In the genomic region with DNA sequence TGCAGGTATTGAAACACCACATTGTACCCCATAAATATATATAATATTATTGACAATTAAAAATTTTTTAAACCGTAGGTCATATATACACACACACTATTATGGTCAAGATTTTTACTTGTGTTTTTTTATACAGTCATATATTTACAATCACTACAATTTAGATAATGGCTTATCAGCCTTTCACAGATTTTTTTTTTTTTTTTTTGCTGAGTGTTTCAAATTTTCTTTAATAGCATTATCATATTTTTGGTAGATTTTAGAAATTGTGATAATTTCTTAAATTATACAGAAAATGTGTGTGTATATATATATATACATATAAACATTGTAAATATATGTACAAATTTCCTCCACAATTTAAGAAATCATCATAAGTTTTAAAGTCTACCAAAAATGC, we compare ENCODE assay signal across 15 cellular contexts.
A peak's percentile ranks its signal among the peaks of the same experiment; 100 is the strongest.
DNase-seq lines count a peak whose midpoint lies in the region; ATAC-seq, FAIRE-seq and TF ChIP-seq lines count a peak whose summit lies in the region.
"Had no signal": no experiment of that assay in that cellular context is flagged by ENCODE, and none has a peak within 500 bp of the region (broad histone marks: within the 10 kb centered on the region; RNA-seq: fewer than 3 reads in every experiment).

No MANE protein-coding gene starts in this region.

- BruUV-seq in K562 (replicated peaks; lab: Mats Ljungman, UMichigan): no TSS peak

- H3K4me1 ChIP-seq in K562 (replicated peaks in 1 of 2; ENCODE audit: control insufficient read depth in 2 of 2, insufficient read depth in 2 of 2, low read length in 2 of 2) (no peaks in the 10 kb centered on the region), small intestine (ENCODE audit: control insufficient read depth in 2 of 2, insufficient read depth in 1 of 2, low read depth in 1 of 2, low read length in 1 of 2) (no peaks in the 10 kb centered on the region), esophagus squamous epithelium (no peaks in the 10 kb centered on the region), pancreas (no peaks in the 10 kb centered on the region)
- H3K4me1 ChIP-seq: BLaER1 treated with 17β-estradiol and CSF1 and Interleukin-3, amounts not matched to agents 10 nM and 100 nM; HAP-1 had no signal

- no peak overlapping the region for H3K27ac Mint-ChIP-seq in naive thymus-derived CD8-positive, alpha-beta T cell
- H3K27ac Mint-ChIP-seq: CD4-positive, CD25-positive, alpha-beta regulatory T cell had no signal

- H4K20me1 ChIP-seq in K562 (replicated peaks; ENCODE audit: control insufficient read depth, insufficient read depth, low read length): no peaks in the 10 kb centered on the region
- H4K20me1 ChIP-seq: BLaER1 treated with 17β-estradiol and CSF1 and Interleukin-3, amounts not matched to agents 10 nM and 100 nM had no signal

- peak; percentile 58 for FAIRE-seq in G401.6 (lab: Jason Lieb, UNC)
- no peak for FAIRE-seq in K562 (lab: Jason Lieb, UNC)
- peak; percentile 39 for FAIRE-seq in small intestine (lab: Jason Lieb, UNC)
- no peak for FAIRE-seq in pancreas (lab: Jason Lieb, UNC)
- FAIRE-seq: H1 had no signal

- H3K36me3 ChIP-seq in MG63 (no peaks in the 10 kb centered on the region), K562 (ENCODE audit: control insufficient read depth, insufficient read depth, low read length) (no peaks in the 10 kb centered on the region), small intestine (ENCODE audit: control insufficient read depth in 2 of 2, insufficient read depth in 2 of 2, low read length in 2 of 2) (no peaks in the 10 kb centered on the region), esophagus squamous epithelium (no peaks in the 10 kb centered on the region), pancreas (no peaks in the 10 kb centered on the region)
- H3K36me3 ChIP-seq: BLaER1 treated with 17β-estradiol and CSF1 and Interleukin-3, amounts not matched to agents 10 nM and 100 nM; HAP-1 had no signal

- H3K9ac ChIP-seq in K562 (ENCODE audit: insufficient read depth in 1 of 2, low read depth in 2 of 2, low read length in 2 of 2): no peak overlapping the region
- H3K9ac ChIP-seq: BLaER1 treated with 17β-estradiol and CSF1 and Interleukin-3, amounts not matched to agents 10 nM and 100 nM had no signal

- H3K27ac ChIP-seq in K562 (ENCODE audit: extremely low read depth, low read depth, low read length) (no peak overlapping the region), small intestine (ENCODE audit: low read depth in 1 of 2, low read length in 1 of 2) (no peak overlapping the region), esophagus squamous epithelium (no peak overlapping the region), pancreas (no peak overlapping the region)
- H3K27ac ChIP-seq: BLaER1 treated with 17β-estradiol and CSF1 and Interleukin-3, amounts not matched to agents 10 nM and 100 nM; HL-60 had no signal

- POLR2A ChIA-PET in K562 (lab: Yijun Ruan, JAX): no interaction called here
- POLR2A ChIA-PET in naive thymus-derived CD8-positive, alpha-beta T cell (lab: Charles Lee): no interaction called here

- no peaks in the 10 kb centered on the region for H3K79me2 ChIP-seq in K562 (ENCODE audit: control insufficient read depth, insufficient read depth, low read length)

- peak overlapping the region; percentile 48 for H3K4me3 ChIP-seq in MG63
- H3K4me3 ChIP-seq in K562: no peak overlapping the region
- H3K4me3 ChIP-seq in small intestine (ENCODE audit: low read depth in 1 of 2, low read length in 2 of 2): no peak overlapping the region
- H3K4me3 ChIP-seq in esophagus squamous epithelium: no peak overlapping the region
- H3K4me3 ChIP-seq in pancreas: no peak overlapping the region
- H3K4me3 ChIP-seq: BLaER1 treated with 17β-estradiol and CSF1 and Interleukin-3, amounts not matched to agents 10 nM and 100 nM; HAP-1 had no signal

- DNase-seq in MG63 (no peak), K562 (ENCODE audit: extremely low read depth in 1 of 4, low spot score in 3 of 4) (no peak), small intestine (no peak), esophagus squamous epithelium (lab: John Stamatoyannopoulos, UW) (no peak), pancreas (no peak)
- no peak for DNase-seq in naive thymus-derived CD8-positive, alpha-beta T cell
- DNase-seq: Calu3; CD4-positive, CD25-positive, alpha-beta regulatory T cell; DND-41; KG1 had no signal

- H3K4me3 Mint-ChIP-seq in naive thymus-derived CD8-positive, alpha-beta T cell: no peak overlapping the region
- H3K4me3 Mint-ChIP-seq: CD4-positive, CD25-positive, alpha-beta regulatory T cell had no signal

- H3K4me2 ChIP-seq in K562 (ENCODE audit: insufficient read depth, low read length): no peak overlapping the region
- H3K4me2 ChIP-seq: BLaER1 treated with 17β-estradiol and CSF1 and Interleukin-3, amounts not matched to agents 10 nM and 100 nM had no signal

- no peaks in the 10 kb centered on the region for H3K9me1 ChIP-seq in K562 (ENCODE audit: control insufficient read depth, insufficient read depth, low read length)

- H3K36me3 Mint-ChIP-seq in naive thymus-derived CD8-positive, alpha-beta T cell: no peaks in the 10 kb centered on the region
- H3K36me3 Mint-ChIP-seq: CD4-positive, CD25-positive, alpha-beta regulatory T cell had no signal

- TF ChIP-seq CTCF in K562 (IDR thresholded peaks at IDR 0.05 in 2 of 3, conservative IDR thresholded peaks at IDR 0.05 in 1 of 3; ENCODE audit: insufficient read depth in 2 of 3, low read depth in 1 of 3, low read length in 3 of 3): no peak
- TF ChIP-seq CTCF in esophagus squamous epithelium (IDR thresholded peaks at IDR 0.05): no peak
- TF ChIP-seq CTCF in pancreas (IDR thresholded peaks at IDR 0.05): no peak

- intact Hi-C loops in K562 (cut with micrococcal nuclease): no loop called here
- intact Hi-C loops in esophagus squamous epithelium (cut with DNase I): no loop called here
- intact Hi-C loops in pancreas (cut with DNase I): no loop called here

- H3K9me3 Mint-ChIP-seq in naive thymus-derived CD8-positive, alpha-beta T cell: no peaks in the 10 kb centered on the region

- WGBS in K562 (ENCODE audit: insufficient coverage, low coverage, missing lambda C conversion rate): 0% methylated on average over 1 of the region's 1 CpG
- 80 to 100% (median 92%) methylated on average over 1 of the region's 1 CpG for whole genome bisulfite sequencing in small intestine, 3 donors
- 97 to 100% methylated on average over 1 of the region's 1 CpG for WGBS in esophagus squamous epithelium, 2 donors
- 98 to 99% methylated on average over 1 of the region's 1 CpG for WGBS in pancreas, 2 donors

- TF ChIP-seq EP300 in K562 (IDR thresholded peaks at IDR 0.05; ENCODE audit: low read length): no peak

- CTCF ChIA-PET in K562 (lab: Yijun Ruan, JAX; ENCODE audit: low intra/inter-chr PET ratio): interaction anchor here (0.6 kb wide), 1 partner anchor 316 kb away, joined by 3 read pairs; no protein-coding TSS in a partner anchor

- H2AFZ ChIP-seq in K562 (ENCODE audit: low read depth, low read length): no peak overlapping the region

- H3K9me3 ChIP-seq in MG63 (peaks cover 10% of the 10 kb centered on the region), K562 (replicated peaks; ENCODE audit: control insufficient read depth, insufficient read depth, low read depth, low read length) (no peaks in the 10 kb centered on the region), small intestine (ENCODE audit: control insufficient read depth, low read depth) (no peaks in the 10 kb centered on the region), esophagus squamous epithelium (no peaks in the 10 kb centered on the region), pancreas (no peaks in the 10 kb centered on the region)
- H3K9me3 ChIP-seq: BLaER1 treated with 17β-estradiol and CSF1 and Interleukin-3, amounts not matched to agents 10 nM and 100 nM; HAP-1 had no signal

- no peak for ATAC-seq in K562
- no peak for ATAC-seq in naive thymus-derived CD8-positive, alpha-beta T cell
- no peak for ATAC-seq in pancreas

- H3K27me3 ChIP-seq in MG63 (no peaks in the 10 kb centered on the region), K562 (ENCODE audit: control insufficient read depth in 2 of 2, insufficient read depth in 2 of 2, low read length in 2 of 2) (no peaks in the 10 kb centered on the region), small intestine (ENCODE audit: control insufficient read depth in 2 of 2, insufficient read depth in 2 of 2, low read length in 2 of 2) (no peaks in the 10 kb centered on the region), esophagus squamous epithelium (no peaks in the 10 kb centered on the region), pancreas (no peaks in the 10 kb centered on the region)
- H3K27me3 ChIP-seq: BLaER1 treated with 17β-estradiol and CSF1 and Interleukin-3, amounts not matched to agents 10 nM and 100 nM had no signal

- no peak for TF ChIP-seq RAD21 in K562 (CRISPR knock-in tag; conservative IDR thresholded peaks at IDR 0.05 in 1 of 2, IDR thresholded peaks at IDR 0.05 in 1 of 2)

- no peak for TF ChIP-seq POLR2A in K562 (conservative IDR thresholded peaks at IDR 0.05)
- no peak for TF ChIP-seq POLR2A in esophagus squamous epithelium (IDR thresholded peaks at IDR 0.05)

- no peaks in the 10 kb centered on the region for H3K27me3 Mint-ChIP-seq in naive thymus-derived CD8-positive, alpha-beta T cell

- in situ Hi-C loops in K562 (cut with MboI): no loop called here

- H3K4me1 Mint-ChIP-seq in naive thymus-derived CD8-positive, alpha-beta T cell: no peaks in the 10 kb centered on the region

TF ChIP-seq in K562, 482 proteins besides CTCF, POLR2A, EP300 and RAD21 (continues in another document):
- TF ChIP-seq, protein P1, sequence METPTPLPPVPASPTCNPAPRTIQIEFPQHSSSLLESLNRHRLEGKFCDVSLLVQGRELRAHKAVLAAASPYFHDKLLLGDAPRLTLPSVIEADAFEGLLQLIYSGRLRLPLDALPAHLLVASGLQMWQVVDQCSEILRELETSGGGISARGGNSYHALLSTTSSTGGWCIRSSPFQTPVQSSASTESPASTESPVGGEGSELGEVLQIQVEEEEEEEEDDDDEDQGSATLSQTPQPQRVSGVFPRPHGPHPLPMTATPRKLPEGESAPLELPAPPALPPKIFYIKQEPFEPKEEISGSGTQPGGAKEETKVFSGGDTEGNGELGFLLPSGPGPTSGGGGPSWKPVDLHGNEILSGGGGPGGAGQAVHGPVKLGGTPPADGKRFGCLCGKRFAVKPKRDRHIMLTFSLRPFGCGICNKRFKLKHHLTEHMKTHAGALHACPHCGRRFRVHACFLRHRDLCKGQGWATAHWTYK (CRISPR knock-in tag; IDR thresholded peaks at IDR 0.05): no peak
- TF ChIP-seq TEAD4 (IDR thresholded peaks at IDR 0.05; ENCODE audit: low read length): no peak
- TF ChIP-seq TEAD4 (CRISPR knock-in tag; IDR thresholded peaks at IDR 0.05; ENCODE audit: borderline replicate concordance): no peak
- TF ChIP-seq PTBP1 (IDR thresholded peaks at IDR 0.05; ENCODE audit: low read depth, low read length): no peak
- TF ChIP-seq C11orf30 (IDR thresholded peaks at IDR 0.05; ENCODE audit: low read depth): peak; percentile 66; the same call in 1 of the 2 replicates
- peak; percentile 94 for TF ChIP-seq ZNF316 (IDR thresholded peaks at IDR 0.05)
- no peak for TF ChIP-seq ZNF224 (CRISPR knock-in tag; IDR thresholded peaks at IDR 0.05)
